18 cellular contexts compared by ENCODE assay signal in genomic region chr2:182639971-182640370, GRCh38.
"Had no signal": no experiment of that assay in that cellular context is flagged by ENCODE, and none has a peak within 500 bp of the region (broad histone marks: within the 10 kb centered on the region; RNA-seq: fewer than 3 reads in every experiment).

No MANE protein-coding gene starts in this region.

- DNase-seq: dermis blood vessel endothelial cell; dorsolateral prefrontal cortex; effector CD4-positive, alpha-beta T cell; effector memory CD4-positive, alpha-beta T cell; foreskin keratinocyte; heart left ventricle; hypothalamus; left cardiac atrium; left lung; left ventricle myocardium superior; lower lobe of right lung; mesendoderm; midbrain had no signal

- H3K36me3 ChIP-seq: esophagus muscularis mucosa, gastroesophageal sphincter, heart left ventricle, left lung, lower lobe of right lung had no signal

- H3K27ac ChIP-seq: coronary artery, dorsolateral prefrontal cortex, esophagus muscularis mucosa, foreskin keratinocyte, gastroesophageal sphincter, heart left ventricle, hepatocyte, left lung, lower lobe of right lung had no signal

- H3K27me3 ChIP-seq: dorsolateral prefrontal cortex, esophagus muscularis mucosa, foreskin keratinocyte, gastroesophageal sphincter, heart left ventricle, hepatocyte, left lung had no signal

- H3K4me3 ChIP-seq: coronary artery, dorsolateral prefrontal cortex, esophagus muscularis mucosa, gastroesophageal sphincter, heart left ventricle, hepatocyte, left lung, lower lobe of right lung had no signal

- H3K4me1 ChIP-seq: esophagus muscularis mucosa, foreskin keratinocyte, gastroesophageal sphincter, heart left ventricle, left lung, lower lobe of right lung had no signal

- H3K4me3 Mint-ChIP-seq: memory B cell had no signal

- H3K36me3 Mint-ChIP-seq: memory B cell had no signal

- H2AFZ ChIP-seq: hepatocyte had no signal

- H3K79me2 ChIP-seq: hepatocyte had no signal

- H3K4me2 ChIP-seq: hepatocyte had no signal

- H3K9me3 Mint-ChIP-seq: memory B cell had no signal

- H3K9me3 ChIP-seq: esophagus muscularis mucosa, gastroesophageal sphincter, heart left ventricle, left lung, lower lobe of right lung had no signal

- H3K27ac Mint-ChIP-seq: memory B cell had no signal
